ENCODE assay signal across 11 cellular contexts in genomic region chr12:32502693-32503510, GRCh38.
DNase-seq lines count a peak whose midpoint lies in the region; TF ChIP-seq lines count a peak whose summit lies in the region.
"Had no signal": no experiment of that assay in that cellular context is flagged by ENCODE, and none has a peak within 500 bp of the region (broad histone marks: within the 10 kb centered on the region; RNA-seq: fewer than 3 reads in every experiment).

No MANE protein-coding gene starts in this region.

- no peaks in the 10 kb centered on the region for H3K4me1 Mint-ChIP-seq in activated naive CD4-positive, alpha-beta T cell treated with anti-CD3 and anti-CD28 coated beads, Interleukin-2, amount 10 ng/mL, durations not matched to agents 7 days and 5 days
- peaks cover 0 to 4% (median 4%) of the 10 kb centered on the region in 3 donors for H3K4me1 Mint-ChIP-seq in CD8-positive, alpha-beta memory T cell

- no peak for TF ChIP-seq CTCF in astrocyte of the spinal cord (IDR thresholded peaks at IDR 0.05; ENCODE audit: low read depth, low read length)
- TF ChIP-seq CTCF in hepatocyte (IDR thresholded peaks at IDR 0.05; ENCODE audit: poor library complexity): no peak

- H3K4me3 Mint-ChIP-seq in activated naive CD4-positive, alpha-beta T cell treated with anti-CD3 and anti-CD28 coated beads, Interleukin-2, amount 10 ng/mL, durations not matched to agents 7 days and 5 days: no peak overlapping the region
- no peak overlapping the region for H3K4me3 Mint-ChIP-seq in CD8-positive, alpha-beta memory T cell
- H3K4me3 Mint-ChIP-seq: naive B cell had no signal

- no peaks in the 10 kb centered on the region for H3K27me3 ChIP-seq in HUES48 (ENCODE audit: control insufficient read depth, insufficient read depth, low read length)
- no peaks in the 10 kb centered on the region for H3K27me3 ChIP-seq in hepatocyte
- no peaks in the 10 kb centered on the region for H3K27me3 ChIP-seq in CD8-positive, alpha-beta memory T cell (ENCODE audit: insufficient read depth, low read length, poor library complexity, severe bottlenecking)

- no peak overlapping the region for H3K27ac Mint-ChIP-seq in activated naive CD4-positive, alpha-beta T cell treated with anti-CD3 and anti-CD28 coated beads, Interleukin-2, amount 10 ng/mL, durations not matched to agents 7 days and 5 days
- peak overlapping the region in 1 of 8 donors; percentile 4 for H3K27ac Mint-ChIP-seq in CD8-positive, alpha-beta memory T cell

- H3K79me2 ChIP-seq in hepatocyte: peaks cover 71% of the 10 kb centered on the region

- POLR2A ChIA-PET in CD8-positive, alpha-beta memory T cell (lab: Charles Lee): no interaction called here

- H3K27ac ChIP-seq in HUES48 (ENCODE audit: low read depth, low read length) (peak overlapping the region; percentile 89), hepatocyte (peak overlapping the region; percentile 38), skin epidermis (peak overlapping the region in 15 of 21 experiments; percentile 0 to 71 (median 46))
- H3K27ac ChIP-seq in CD8-positive, alpha-beta memory T cell (ENCODE audit: low read depth, low read length): no peak overlapping the region

- peaks cover 6% of the 10 kb centered on the region for H3K27me3 Mint-ChIP-seq in activated naive CD4-positive, alpha-beta T cell treated with anti-CD3 and anti-CD28 coated beads, Interleukin-2, amount 10 ng/mL, durations not matched to agents 7 days and 5 days
- H3K27me3 Mint-ChIP-seq in CD8-positive, alpha-beta memory T cell: peaks cover 5 to 9% of the 10 kb centered on the region in 2 donors

- in situ Hi-C loops in astrocyte of the spinal cord (cut with HindIII; ENCODE audit: low sequenced_read_pairs): no loop called here

- H3K9ac ChIP-seq in HUES48 (ENCODE audit: low read depth, low read length): peak overlapping the region; percentile 16; the same call in 1 of the 2 replicates

- DNase-seq in astrocyte of the spinal cord (ENCODE audit: low read depth, low spot score) (peak; percentile 38), hepatocyte (ENCODE audit: low spot score) (peak; percentile 25), NCI-H1930 (lab: John Stamatoyannopoulos, UW) (no peak)
- DNase-seq in stimulated activated CD4-positive, alpha-beta T cell treated with anti-CD3 and anti-CD28 coated beads, Interleukin-15, amount 100 ng/mL, for 24 hours: no peak
- DNase-seq in activated naive CD4-positive, alpha-beta T cell treated with anti-CD3 and anti-CD28 coated beads, Interleukin-2, amount 10 ng/mL, durations not matched to agents 7 days and 5 days: no peak
- no peak for DNase-seq in CD8-positive, alpha-beta memory T cell
- DNase-seq: activated CD8-positive, alpha-beta memory T cell treated with anti-CD3 and anti-CD28 coated beads, Interleukin-2, amount 50 U/mL, for 4 hours; naive B cell; NCI-H1436 treated with DMSO at 0.1 percent for 48 hours had no signal

- CTCF ChIA-PET in activated naive CD4-positive, alpha-beta T cell treated with anti-CD3 and anti-CD28 coated beads, Interleukin-2, amount 10 ng/mL, durations not matched to agents 7 days and 5 days (lab: Charles Lee): no interaction called here
- CTCF ChIA-PET in CD8-positive, alpha-beta memory T cell (lab: Charles Lee): no interaction called here

- H4K20me1 ChIP-seq in hepatocyte (ENCODE audit: insufficient read depth, poor library complexity, severe bottlenecking): peaks cover 8% of the 10 kb centered on the region

- peaks cover 61% of the 10 kb centered on the region for H3K4me1 ChIP-seq in HUES48 (ENCODE audit: control insufficient read depth, insufficient read depth, low read length)
- H3K4me1 ChIP-seq in hepatocyte (ENCODE audit: insufficient read depth): peaks cover 22% of the 10 kb centered on the region
- H3K4me1 ChIP-seq in CD8-positive, alpha-beta memory T cell (ENCODE audit: insufficient read depth, low read length): no peaks in the 10 kb centered on the region

- no peaks in the 10 kb centered on the region for H3K9me3 ChIP-seq in HUES48 (ENCODE audit: control insufficient read depth, insufficient read depth, low read length)
- H3K9me3 ChIP-seq in hepatocyte (ENCODE audit: low read depth): no peaks in the 10 kb centered on the region
- H3K9me3 ChIP-seq in CD8-positive, alpha-beta memory T cell (ENCODE audit: low read length): no peaks in the 10 kb centered on the region

- H3K36me3 ChIP-seq in HUES48 (ENCODE audit: control insufficient read depth, insufficient read depth, low read length) (no peaks in the 10 kb centered on the region), hepatocyte (replicated peaks; ENCODE audit: insufficient read depth, low read depth) (no peaks in the 10 kb centered on the region)
- H3K36me3 ChIP-seq in CD8-positive, alpha-beta memory T cell (ENCODE audit: insufficient read depth, low read length): no peaks in the 10 kb centered on the region

- no peaks in the 10 kb centered on the region for H3K9me3 Mint-ChIP-seq in activated naive CD4-positive, alpha-beta T cell treated with anti-CD3 and anti-CD28 coated beads, Interleukin-2, amount 10 ng/mL, durations not matched to agents 7 days and 5 days
- H3K9me3 Mint-ChIP-seq in CD8-positive, alpha-beta memory T cell: peaks cover 0 to 3% (median 0%) of the 10 kb centered on the region in 5 donors
- H3K9me3 Mint-ChIP-seq: naive B cell had no signal

- no peaks in the 10 kb centered on the region for H3K36me3 Mint-ChIP-seq in activated naive CD4-positive, alpha-beta T cell treated with anti-CD3 and anti-CD28 coated beads, Interleukin-2, amount 10 ng/mL, durations not matched to agents 7 days and 5 days
- H3K36me3 Mint-ChIP-seq in CD8-positive, alpha-beta memory T cell: no peaks in the 10 kb centered on the region

- H3K4me3 ChIP-seq in HUES48 (ENCODE audit: low read depth, low read length): peak overlapping the region; percentile 43
- no peak overlapping the region for H3K4me3 ChIP-seq in astrocyte of the spinal cord (ENCODE audit: low read depth, low read length)
- H3K4me3 ChIP-seq in hepatocyte: peak overlapping the region; percentile 5
- H3K4me3 ChIP-seq in skin epidermis: peak overlapping the region in 1 of 7 experiments; percentile 34
- no peak overlapping the region for H3K4me3 ChIP-seq in CD8-positive, alpha-beta memory T cell (ENCODE audit: low read length)

- H3K4me2 ChIP-seq in hepatocyte: peak overlapping the region; percentile 67

- H3K9me2 ChIP-seq in hepatocyte (replicated peaks; ENCODE audit: insufficient read depth): no peaks in the 10 kb centered on the region

- peak overlapping the region; percentile 2 for H2AFZ ChIP-seq in hepatocyte

- 43% methylated on average over 3 of the region's 3 CpGs for WGBS in hepatocyte (ENCODE audit: low lambda C conversion rate, missing lambda C conversion rate)

Comparison
In these comparisons a context has a peak if more than half of its experiments do, and no peak if none do; other contexts are left out.
1. H3K4me3 ChIP-seq: peak in HUES48 (single experiment) and hepatocyte (single experiment); none in astrocyte of the spinal cord (single experiment) and CD8-positive, alpha-beta memory T cell (single experiment).
2. DNase-seq: peak in astrocyte of the spinal cord (single experiment) and hepatocyte (single experiment); none in stimulated activated CD4-positive, alpha-beta T cell treated with anti-CD3 and anti-CD28 coated beads, Interleukin-15, amount 100 ng/mL, for 24 hours (single experiment), activated naive CD4-positive, alpha-beta T cell treated with anti-CD3 and anti-CD28 coated beads, Interleukin-2, amount 10 ng/mL, durations not matched to agents 7 days and 5 days (single experiment), NCI-H1930 (0 of 2) and CD8-positive, alpha-beta memory T cell (0 of 5).